1 cellular context compared by ENCODE assay signal in the genomic region with DNA sequence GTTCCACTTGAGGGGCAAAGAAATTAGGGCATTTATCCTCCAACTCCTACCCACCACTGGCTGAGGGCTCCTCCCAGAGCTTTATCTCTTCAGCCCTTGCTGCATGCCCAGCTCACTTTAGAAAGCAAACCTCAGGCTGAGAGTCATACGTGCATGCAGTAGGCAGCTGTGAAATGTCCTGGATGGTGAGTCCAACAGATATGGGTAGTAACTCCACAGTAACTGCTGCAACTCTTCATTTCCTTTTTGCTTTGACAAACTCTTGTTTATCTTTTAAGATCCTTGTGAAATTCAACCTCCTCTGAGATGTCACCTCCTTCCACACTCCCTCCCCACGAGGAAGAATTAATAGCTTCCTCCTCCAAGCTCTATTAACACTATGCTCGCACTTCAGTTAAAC.
TF ChIP-seq lines count a peak whose summit lies in the region.

No MANE protein-coding gene starts in this region.

TF ChIP-seq in HEK293, 187 proteins besides CTCF, POLR2A, EP300 and RAD21 (continued from another document):
- TF ChIP-seq, protein P1, sequence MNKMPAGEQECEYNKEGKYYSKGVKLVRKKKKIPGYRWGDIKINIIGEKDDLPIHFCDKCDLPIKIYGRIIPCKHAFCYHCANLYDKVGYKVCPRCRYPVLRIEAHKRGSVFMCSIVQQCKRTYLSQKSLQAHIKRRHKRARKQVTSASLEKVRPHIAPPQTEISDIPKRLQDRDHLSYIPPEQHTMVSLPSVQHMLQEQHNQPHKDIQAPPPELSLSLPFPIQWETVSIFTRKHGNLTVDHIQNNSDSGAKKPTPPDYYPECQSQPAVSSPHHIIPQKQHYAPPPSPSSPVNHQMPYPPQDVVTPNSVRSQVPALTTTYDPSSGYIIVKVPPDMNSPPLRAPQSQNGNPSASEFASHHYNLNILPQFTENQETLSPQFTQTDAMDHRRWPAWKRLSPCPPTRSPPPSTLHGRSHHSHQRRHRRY (tag by site-specific recombination; IDR thresholded peaks at IDR 0.05), result no peak
- no peak for TF ChIP-seq ZNF211 (tag by site-specific recombination; IDR thresholded peaks at IDR 0.05; ENCODE audit: low read depth)
- TF ChIP-seq, protein P2, sequence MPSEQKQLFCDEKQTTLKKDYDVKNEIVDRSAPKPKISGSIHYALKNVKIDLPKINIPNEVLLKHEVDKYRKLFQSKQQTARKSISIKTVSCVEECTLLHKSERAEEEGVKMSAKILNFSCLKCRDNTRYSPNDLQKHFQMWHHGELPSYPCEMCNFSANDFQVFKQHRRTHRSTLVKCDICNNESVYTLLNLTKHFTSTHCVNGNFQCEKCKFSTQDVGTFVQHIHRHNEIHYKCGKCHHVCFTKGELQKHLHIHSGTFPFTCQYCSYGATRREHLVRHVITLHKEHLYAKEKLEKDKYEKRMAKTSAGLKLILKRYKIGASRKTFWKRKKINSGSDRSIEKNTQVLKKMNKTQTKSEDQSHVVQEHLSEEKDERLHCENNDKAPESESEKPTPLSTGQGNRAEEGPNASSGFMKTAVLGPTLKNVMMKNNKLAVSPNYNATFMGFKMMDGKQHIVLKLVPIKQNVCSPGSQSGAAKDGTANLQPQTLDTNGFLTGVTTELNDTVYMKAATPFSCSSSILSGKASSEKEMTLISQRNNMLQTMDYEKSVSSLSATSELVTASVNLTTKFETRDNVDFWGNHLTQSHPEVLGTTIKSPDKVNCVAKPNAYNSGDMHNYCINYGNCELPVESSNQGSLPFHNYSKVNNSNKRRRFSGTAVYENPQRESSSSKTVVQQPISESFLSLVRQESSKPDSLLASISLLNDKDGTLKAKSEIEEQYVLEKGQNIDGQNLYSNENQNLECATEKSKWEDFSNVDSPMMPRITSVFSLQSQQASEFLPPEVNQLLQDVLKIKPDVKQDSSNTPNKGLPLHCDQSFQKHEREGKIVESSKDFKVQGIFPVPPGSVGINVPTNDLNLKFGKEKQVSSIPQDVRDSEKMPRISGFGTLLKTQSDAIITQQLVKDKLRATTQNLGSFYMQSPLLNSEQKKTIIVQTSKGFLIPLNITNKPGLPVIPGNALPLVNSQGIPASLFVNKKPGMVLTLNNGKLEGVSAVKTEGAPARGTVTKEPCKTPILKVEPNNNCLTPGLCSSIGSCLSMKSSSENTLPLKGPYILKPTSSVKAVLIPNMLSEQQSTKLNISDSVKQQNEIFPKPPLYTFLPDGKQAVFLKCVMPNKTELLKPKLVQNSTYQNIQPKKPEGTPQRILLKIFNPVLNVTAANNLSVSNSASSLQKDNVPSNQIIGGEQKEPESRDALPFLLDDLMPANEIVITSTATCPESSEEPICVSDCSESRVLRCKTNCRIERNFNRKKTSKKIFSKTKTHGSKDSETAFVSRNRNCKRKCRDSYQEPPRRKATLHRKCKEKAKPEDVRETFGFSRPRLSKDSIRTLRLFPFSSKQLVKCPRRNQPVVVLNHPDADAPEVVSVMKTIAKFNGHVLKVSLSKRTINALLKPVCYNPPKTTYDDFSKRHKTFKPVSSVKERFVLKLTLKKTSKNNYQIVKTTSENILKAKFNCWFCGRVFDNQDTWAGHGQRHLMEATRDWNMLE (tag by site-specific recombination; conservative IDR thresholded peaks at IDR 0.05; ENCODE audit: low read depth), result no peak
